8 cellular contexts compared by ENCODE assay signal in genomic region chr9:105557804-105558610, GRCh38. TPM values are rescaled to one million over a fixed set of nuclear protein-coding genes. Genes with fewer than 3 reads are reported as not detected.
DNase-seq lines count a peak whose midpoint lies in the region; ATAC-seq and TF ChIP-seq lines count a peak whose summit lies in the region.

Gene FKTN, plus strand, starts transcription at chr9:105558131. Its CDS starts 16,902 bp downstream, at chr9:105575033.

- no peaks in the 10 kb centered on the region for H3K27me3 ChIP-seq in ascending aorta

- TF ChIP-seq CTCF in ascending aorta (IDR thresholded peaks at IDR 0.05): no peak

- peak; percentile 87 for ATAC-seq in GM18499 (IDR thresholded peaks at IDR 0.05; ENCODE audit: insufficient read depth, unreplicated experiment)
- ATAC-seq in HG02870 (IDR thresholded peaks at IDR 0.05; ENCODE audit: unreplicated experiment): peak; percentile 96

- peaks cover 0 to 8% of the 10 kb centered on the region in 2 donors for H3K4me1 ChIP-seq in ascending aorta

- intact Hi-C loops in T-helper 2 cell treated with Interferon-gamma antibody and Interleukin-4, amounts not matched to agents 100 ng/mL and 5 ng/mL, for 36 hours (cut with micrococcal nuclease): loop anchor here (1.0 to 2.0 kb wide), 4 partner anchors 109 to 811 kb away; partner anchors contain the start of genes FSD1L, NIPSNAP3A, SLC44A1 and TMEM38B
- intact Hi-C loops in ascending aorta (cut with DNase I): loop anchor here (5.0 to 10.0 kb wide), 2 partner anchors 111 to 643 kb away; partner anchors contain the start of gene FSD1L

- H3K27ac ChIP-seq in ascending aorta: peak within 1 kb of the TSS; percentile 54 to 56

- peaks cover 0 to 14% of the 10 kb centered on the region in 2 donors for H3K36me3 ChIP-seq in ascending aorta

- DNase-seq in NCI-H1694 (lab: John Stamatoyannopoulos, UW) (peak; percentile 58), ascending aorta (ENCODE audit: low spot score in 2 of 2) (peak; percentile 64 to 91), hepatic stellate cell (ENCODE audit: low spot score) (peak; percentile 81), retina (peak; percentile 98), cortex of kidney (lab: John Stamatoyannopoulos, UW) (no peak)

- peaks cover 0 to 15% of the 10 kb centered on the region in 2 donors for H3K9me3 ChIP-seq in ascending aorta

- peak within 1 kb of the TSS; percentile 72 to 85 for H3K4me3 ChIP-seq in ascending aorta

RNA-seq across cellular contexts. Expression of gene FKTN, which starts in this region (rescaled TPM):
- 11.9 and 12.2 TPM in 2 replicates for total RNA-seq in T-helper 2 cell treated with Interferon-gamma antibody and Interleukin-4, amounts not matched to agents 100 ng/mL and 5 ng/mL, for 36 hours
- 5.4 TPM for total RNA-seq in ascending aorta
